ENCODE assay signal across 8 cellular contexts in genomic region chr14:56491299-56492285, GRCh38.
DNase-seq lines count a peak whose midpoint lies in the region; ATAC-seq and TF ChIP-seq lines count a peak whose summit lies in the region.

No MANE protein-coding gene starts in this region.

- H3K9me3 ChIP-seq in esophagus squamous epithelium (no peaks in the 10 kb centered on the region), neural cell (ENCODE audit: low read length) (no peaks in the 10 kb centered on the region)

- H3K4me1 Mint-ChIP-seq in WTC11, result peaks cover 18% of the 10 kb centered on the region

- intact Hi-C loops in esophagus squamous epithelium (cut with DNase I), result loop anchor here (10.0 kb wide), 1 partner anchor 823 kb away; no protein-coding TSS in a partner anchor

- no peak overlapping the region for H3K27ac ChIP-seq in esophagus squamous epithelium
- no peak overlapping the region for H3K27ac ChIP-seq in neural cell (ENCODE audit: low read length)

- H3K9ac ChIP-seq in neural cell (ENCODE audit: low read length), result no peak overlapping the region

- 35% methylated on average over 6 to 10 of the region's 10 CpGs for WGBS in esophagus squamous epithelium, 2 donors

- peak; percentile 12 for DNase-seq in stimulated activated CD4-positive, alpha-beta T cell treated with anti-CD3 and anti-CD28 coated beads, Interleukin-12 subunit alpha, Interleukin-12 subunit beta, amount 100 ng/mL, for 4 hours
- no peak for DNase-seq in stimulated activated CD4-positive, alpha-beta T cell treated with anti-CD3 and anti-CD28 coated beads, Interleukin-4, amount 100 ng/mL, for 1 hour
- peak; percentile 57 for DNase-seq in NCI-H2107 (lab: John Stamatoyannopoulos, UW)
- DNase-seq in WTC11 (ENCODE audit: low spot score), result peak; percentile 72
- no peak for DNase-seq in esophagus squamous epithelium (lab: John Stamatoyannopoulos, UW)
- DNase-seq in epidermal melanocyte (ENCODE audit: insufficient read length, low spot score), result no peak

- no peak overlapping the region for H2AFZ ChIP-seq in neural cell (ENCODE audit: low read depth, low read length)

- TF ChIP-seq EP300 in neural cell (conservative IDR thresholded peaks at IDR 0.05; ENCODE audit: poor library complexity, severe bottlenecking), result peak; percentile 57

- H3K79me2 ChIP-seq in neural cell (replicated peaks; ENCODE audit: insufficient read depth, low read length), result no peaks in the 10 kb centered on the region

- no peaks in the 10 kb centered on the region for H3F3A ChIP-seq in neural cell (ENCODE audit: insufficient read depth, low read length, poor library complexity, severe bottlenecking)

- ATAC-seq in HG03025 (IDR thresholded peaks at IDR 0.05; ENCODE audit: low FRiP score, unreplicated experiment), result peak; percentile 57
- peak; percentile 95 for ATAC-seq in WTC11

- TF ChIP-seq RAD21 in neural cell (conservative IDR thresholded peaks at IDR 0.05), result peak; percentile 84

- no peak for TF ChIP-seq POLR2A in esophagus squamous epithelium (IDR thresholded peaks at IDR 0.05)

- no peak overlapping the region for H3K27ac Mint-ChIP-seq in WTC11

- H4K20me1 ChIP-seq in neural cell (ENCODE audit: insufficient read depth), result no peaks in the 10 kb centered on the region

- POLR2A ChIA-PET in WTC11 (lab: Charles Lee), result no interaction called here

- H3K4me3 ChIP-seq in esophagus squamous epithelium (no peak overlapping the region), neural cell (ENCODE audit: low read length) (no peak overlapping the region)

- H3K36me3 ChIP-seq in esophagus squamous epithelium, result no peaks in the 10 kb centered on the region
- H3K36me3 ChIP-seq in neural cell (ENCODE audit: insufficient read depth, low read length), result no peaks in the 10 kb centered on the region

- peaks cover 0 to 5% (median 0%) of the 10 kb centered on the region in 4 donors for H3K27me3 ChIP-seq in esophagus squamous epithelium
- H3K27me3 ChIP-seq in neural cell (ENCODE audit: insufficient read depth, low read depth, low read length), result no peaks in the 10 kb centered on the region

- H3K4me2 ChIP-seq in neural cell (ENCODE audit: low read length), result no peak overlapping the region

- CTCF ChIA-PET in WTC11 (lab: Charles Lee), result interaction anchor here (0.5 to 3.2 kb wide), 48 partner anchors 9 to 1051 kb away, joined by 3 to 85 read pairs (median 4); partner anchors contain the start of genes TBPL2 and TMEM260

- H3K4me1 ChIP-seq in esophagus squamous epithelium, result peaks cover 0 to 5% (median 0%) of the 10 kb centered on the region in 3 donors

- H3K9me2 ChIP-seq in neural cell (ENCODE audit: insufficient read depth, low read length), result no peaks in the 10 kb centered on the region

- TF ChIP-seq CTCF in WTC11 (IDR thresholded peaks at IDR 0.05) (peak; percentile 64), esophagus squamous epithelium (IDR thresholded peaks at IDR 0.05) (peak in 5 of 6 experiments; percentile 43 to 58 (median 49)), neural cell (IDR thresholded peaks at IDR 0.05; ENCODE audit: poor library complexity, severe bottlenecking) (peak; percentile 91)

- H3K27me3 Mint-ChIP-seq in WTC11 (ENCODE audit: low read depth), result no peaks in the 10 kb centered on the region; the same call in 1 of the 2 replicates

- no peaks in the 10 kb centered on the region for H3K36me3 Mint-ChIP-seq in WTC11

- H3K4me3 Mint-ChIP-seq in WTC11, result no peak overlapping the region

- H3K9me3 Mint-ChIP-seq in WTC11, result no peaks in the 10 kb centered on the region

TF ChIP-seq in WTC11, 78 proteins besides CTCF, POLR2A, EP300 and RAD21:
- TF ChIP-seq MAX (CRISPR knock-in tag; IDR thresholded peaks at IDR 0.05) (0 out of 2 replicates have a peak, but pooled peaks have one; percentile 35), ZSCAN18 (CRISPR knock-in tag; IDR thresholded peaks at IDR 0.05) (no peak), TEAD1 (CRISPR knock-in tag; IDR thresholded peaks at IDR 0.05) (0 out of 2 replicates have a peak, but pooled peaks have one; percentile 42), USF1 (CRISPR knock-in tag; IDR thresholded peaks at IDR 0.05) (0 out of 2 replicates have a peak, but pooled peaks have one; percentile 15), JAZF1 (CRISPR knock-in tag; IDR thresholded peaks at IDR 0.05) (no peak), ZNF423 (CRISPR knock-in tag; IDR thresholded peaks at IDR 0.05) (no peak)

TF ChIP-seq in neural cell, 6 proteins besides CTCF, POLR2A, EP300 and RAD21:
- peak; percentile 86 for TF ChIP-seq SMC3 (conservative IDR thresholded peaks at IDR 0.05; ENCODE audit: poor library complexity)
- TF ChIP-seq MXI1 (conservative IDR thresholded peaks at IDR 0.05; ENCODE audit: poor library complexity, severe bottlenecking), result peak; percentile 35
- TF ChIP-seq EZH2 (IDR thresholded peaks at IDR 0.05; ENCODE audit: borderline replicate concordance, insufficient read depth, low read length, poor library complexity, severe bottlenecking), result no peak
- no peak for TF ChIP-seq REST (IDR thresholded peaks at IDR 0.05; ENCODE audit: borderline replicate concordance)
- TF ChIP-seq TAF1 (IDR thresholded peaks at IDR 0.05; ENCODE audit: low read depth), result no peak
- peak; percentile 30 for TF ChIP-seq POLR2AphosphoS5 (IDR thresholded peaks at IDR 0.05)

Comparison
In these comparisons a context has a peak if more than half of its experiments do, and no peak if none do; other contexts are left out.
1. DNase-seq: peak in stimulated activated CD4-positive, alpha-beta T cell treated with anti-CD3 and anti-CD28 coated beads, Interleukin-12 subunit alpha, Interleukin-12 subunit beta, amount 100 ng/mL, for 4 hours (single experiment), NCI-H2107 (single experiment) and WTC11 (single experiment); none in stimulated activated CD4-positive, alpha-beta T cell treated with anti-CD3 and anti-CD28 coated beads, Interleukin-4, amount 100 ng/mL, for 1 hour (single experiment), esophagus squamous epithelium (single experiment) and epidermal melanocyte (single experiment).
2. Peak in every context shown above with its lines, with median percentiles within 50 percentile points of each other: CTCF ChIP-seq.